Comparison of ENCODE assay signal across 9 cellular contexts in genomic region chr20:20466341-20466879, GRCh38.
DNase-seq lines count a peak whose midpoint lies in the region; ATAC-seq and TF ChIP-seq lines count a peak whose summit lies in the region.
"Had no signal": no experiment of that assay in that cellular context is flagged by ENCODE, and none has a peak within 500 bp of the region (broad histone marks: within the 10 kb centered on the region; RNA-seq: fewer than 3 reads in every experiment).

No MANE protein-coding gene starts in this region.

- peak; percentile 85 for ATAC-seq in HG02623 (IDR thresholded peaks at IDR 0.05; ENCODE audit: unreplicated experiment)

- H3K4me1 Mint-ChIP-seq in MCF 10A (ENCODE audit: insufficient read depth, unreplicated experiment) (peaks cover 7% of the 10 kb centered on the region), glutamatergic neuron (ENCODE audit: low read depth, unreplicated experiment) (peaks cover 84% of the 10 kb centered on the region)

- H3K27ac ChIP-seq in breast epithelium = no peak overlapping the region

- intact Hi-C loops in MCF 10A (cut with micrococcal nuclease) (no loop called here), breast epithelium (cut with DNase I; ENCODE audit: low total_unique reads) (no loop called here)

- TF ChIP-seq POLR2A in breast epithelium (IDR thresholded peaks at IDR 0.05) = no peak

- BruUV-seq in MCF 10A (replicated peaks; lab: Mats Ljungman, UMichigan) = no TSS peak

- no peak overlapping the region for H3K4me3 Mint-ChIP-seq in MCF 10A (ENCODE audit: unreplicated experiment)
- H3K4me3 Mint-ChIP-seq in glutamatergic neuron (ENCODE audit: unreplicated experiment) = peak overlapping the region; percentile 57
- H3K4me3 Mint-ChIP-seq: dendritic cell treated with granulocyte-macrophage colony-stimulating factor and Interleukin-4, amounts not matched to agents 40 ng/mL and 50 ng/mL, for 4 days had no signal

- no peaks in the 10 kb centered on the region for H3K36me3 ChIP-seq in breast epithelium
- no peaks in the 10 kb centered on the region for H3K36me3 ChIP-seq in MG63

- POLR2A ChIA-PET in MCF 10A (lab: Yijun Ruan, JAX) = interaction anchor here (0.6 kb wide), 1 partner anchor 26 kb away, joined by 3 read pairs; no protein-coding TSS in a partner anchor

- TF ChIP-seq CTCF in MCF 10A (IDR thresholded peaks at IDR 0.05; ENCODE audit: unreplicated experiment) (no peak), breast epithelium (IDR thresholded peaks at IDR 0.05) (no peak), glutamatergic neuron (IDR thresholded peaks at IDR 0.05; ENCODE audit: partially characterized antibody, unreplicated experiment) (no peak)

- no peaks in the 10 kb centered on the region for H3K9me3 Mint-ChIP-seq in MCF 10A (ENCODE audit: unreplicated experiment)
- peaks cover 16% of the 10 kb centered on the region for H3K9me3 Mint-ChIP-seq in glutamatergic neuron (ENCODE audit: unreplicated experiment)
- H3K9me3 Mint-ChIP-seq: dendritic cell treated with granulocyte-macrophage colony-stimulating factor and Interleukin-4, amounts not matched to agents 40 ng/mL and 50 ng/mL, for 4 days had no signal

- DNase-seq in MCF 10A (ENCODE audit: unreplicated experiment) (peak; percentile 15), breast epithelium (ENCODE audit: low spot score in 2 of 2) (no peak), NCI-H2029 treated with DMSO at 0.1 percent for 48 hours (lab: John Stamatoyannopoulos, UW) (peak; percentile 61), glutamatergic neuron (no peak), NOMO-1 treated with DMSO at 0.1 percent for 48 hours (lab: John Stamatoyannopoulos, UW; ENCODE audit: unreplicated experiment) (no peak), MG63 (no peak), NCI-H526 treated with DMSO at 0.1 percent for 48 hours (lab: John Stamatoyannopoulos, UW) (no peak)

- H3K9me3 ChIP-seq in breast epithelium (no peaks in the 10 kb centered on the region), MG63 (no peaks in the 10 kb centered on the region)

- no peak overlapping the region for H3K4me3 ChIP-seq in breast epithelium
- no peak overlapping the region for H3K4me3 ChIP-seq in MG63

- H3K27me3 ChIP-seq in breast epithelium = no peaks in the 10 kb centered on the region
- no peaks in the 10 kb centered on the region for H3K27me3 ChIP-seq in MG63

- CTCF ChIA-PET in MCF 10A (lab: Yijun Ruan, JAX) = interaction anchor here (0.6 to 1.8 kb wide), 3 partner anchors 10 to 106 kb away, joined by 3 to 5 read pairs (median 3); no protein-coding TSS in a partner anchor

- no peaks in the 10 kb centered on the region for H3K4me1 ChIP-seq in breast epithelium

- H3K27ac Mint-ChIP-seq in MCF 10A (ENCODE audit: low read depth, unreplicated experiment) = no peak overlapping the region
- H3K27ac Mint-ChIP-seq in glutamatergic neuron (ENCODE audit: unreplicated experiment) = peak overlapping the region; percentile 91
- H3K27ac Mint-ChIP-seq: dendritic cell treated with granulocyte-macrophage colony-stimulating factor and Interleukin-4, amounts not matched to agents 40 ng/mL and 50 ng/mL, for 4 days had no signal

- H3K27me3 Mint-ChIP-seq in MCF 10A (ENCODE audit: insufficient read depth, unreplicated experiment) (no peaks in the 10 kb centered on the region), glutamatergic neuron (ENCODE audit: unreplicated experiment) (peaks cover 10% of the 10 kb centered on the region)
- H3K27me3 Mint-ChIP-seq: dendritic cell treated with granulocyte-macrophage colony-stimulating factor and Interleukin-4, amounts not matched to agents 40 ng/mL and 50 ng/mL, for 4 days had no signal

- H3K36me3 Mint-ChIP-seq in MCF 10A (ENCODE audit: insufficient read depth, unreplicated experiment) (peaks cover 8% of the 10 kb centered on the region), glutamatergic neuron (ENCODE audit: unreplicated experiment) (no peaks in the 10 kb centered on the region)

Comparison
In these comparisons a context has a peak if more than half of its experiments do, and no peak if none do; other contexts are left out.
1. DNase-seq: peak in MCF 10A (single experiment) and NCI-H2029 treated with DMSO at 0.1 percent for 48 hours (single experiment); none in breast epithelium (0 of 2), glutamatergic neuron (single experiment), NOMO-1 treated with DMSO at 0.1 percent for 48 hours (single experiment), MG63 (single experiment) and NCI-H526 treated with DMSO at 0.1 percent for 48 hours (single experiment).